ENCODE assay signal across 8 cellular contexts in the genomic region with DNA sequence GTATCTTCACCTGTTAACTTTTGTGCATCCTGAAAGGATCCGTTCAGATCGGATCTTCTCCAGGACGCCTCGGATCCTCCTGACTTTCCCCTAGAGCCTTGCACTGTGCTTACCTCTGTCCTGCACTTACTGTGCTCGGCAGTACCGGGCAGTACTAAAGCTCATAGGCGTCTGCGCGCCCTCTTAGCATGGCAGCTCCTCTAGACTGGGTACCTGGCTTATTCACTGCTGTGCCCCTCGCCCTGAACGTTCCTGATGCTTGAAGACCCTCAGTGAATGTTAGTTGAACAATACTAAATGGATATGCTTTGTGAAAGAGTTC. TPM values are rescaled to one million over a fixed set of nuclear protein-coding genes. Genes with fewer than 3 reads are reported as not detected.
DNase-seq lines count a peak whose midpoint lies in the region; ATAC-seq and TF ChIP-seq lines count a peak whose summit lies in the region.

No MANE protein-coding gene starts in this region.

- TF ChIP-seq CTCF in MCF 10A (IDR thresholded peaks at IDR 0.05; ENCODE audit: unreplicated experiment) (no peak), right lobe of liver (IDR thresholded peaks at IDR 0.05) (no peak), type B pancreatic cell (conservative IDR thresholded peaks at IDR 0.05) (no peak)

- WGBS in right lobe of liver (ENCODE audit: insufficient coverage, low coverage, low lambda C conversion rate, missing lambda C conversion rate) = 15% methylated on average over 11 of the region's 11 CpGs

- ATAC-seq in stimulated activated naive CD8-positive, alpha-beta T cell treated with anti-CD3 and anti-CD28 coated beads, Interleukin-15, Interleukin-2, amounts not matched to agents 100 U/mL and 50 U/mL, for 24 hours = no peak
- ATAC-seq in right lobe of liver (peak; percentile 4 to 28 (median 17)), GM19324 (IDR thresholded peaks at IDR 0.05; ENCODE audit: low FRiP score, unreplicated experiment) (no peak)

- no peaks in the 10 kb centered on the region for H3K27me3 ChIP-seq in right lobe of liver

- H3K36me3 Mint-ChIP-seq in stimulated activated naive CD8-positive, alpha-beta T cell treated with anti-CD3 and anti-CD28 coated beads, Interleukin-15, Interleukin-2, amounts not matched to agents 100 ng/mL and 50 ng/mL, for 24 hours (ENCODE audit: low read depth) = no peaks in the 10 kb centered on the region
- H3K36me3 Mint-ChIP-seq in MCF 10A (ENCODE audit: insufficient read depth, unreplicated experiment) = peaks cover 6% of the 10 kb centered on the region
- H3K36me3 Mint-ChIP-seq in type B pancreatic cell = no peaks in the 10 kb centered on the region

- no peak for TF ChIP-seq POLR2A in right lobe of liver (IDR thresholded peaks at IDR 0.05)

- POLR2A ChIA-PET in MCF 10A (lab: Yijun Ruan, JAX) = interaction anchor here (0.6 to 1.5 kb wide), 5 partner anchors 10 to 37 kb away, joined by 3 to 4 read pairs (median 4); no protein-coding TSS in a partner anchor

- H3K4me3 Mint-ChIP-seq in stimulated activated naive CD8-positive, alpha-beta T cell treated with anti-CD3 and anti-CD28 coated beads, Interleukin-15, Interleukin-2, amounts not matched to agents 100 ng/mL and 50 ng/mL, for 24 hours = peak overlapping the region; percentile 85
- H3K4me3 Mint-ChIP-seq in MCF 10A (ENCODE audit: unreplicated experiment) = peak overlapping the region; percentile 76
- peak overlapping the region; percentile 93 for H3K4me3 Mint-ChIP-seq in type B pancreatic cell

- CTCF ChIA-PET in MCF 10A (lab: Yijun Ruan, JAX) = interaction anchor here (1.2 kb wide), 1 partner anchor 258 kb away, joined by 3 read pairs; no protein-coding TSS in a partner anchor

- peak overlapping the region; percentile 77 for H3K27ac Mint-ChIP-seq in stimulated activated naive CD8-positive, alpha-beta T cell treated with anti-CD3 and anti-CD28 coated beads, Interleukin-15, Interleukin-2, amounts not matched to agents 100 ng/mL and 50 ng/mL, for 24 hours
- H3K27ac Mint-ChIP-seq in MCF 10A (ENCODE audit: low read depth, unreplicated experiment) (peak overlapping the region; percentile 50), type B pancreatic cell (peak overlapping the region; percentile 68)

- H3K4me3 ChIP-seq in right lobe of liver = peak overlapping the region; percentile 81 to 85 (median 85)

- peaks cover 0 to 3% (median 0%) of the 10 kb centered on the region in 4 donors for H3K36me3 ChIP-seq in right lobe of liver

- H3K9me3 ChIP-seq in right lobe of liver = no peaks in the 10 kb centered on the region

- intact Hi-C loops in MCF 10A (cut with micrococcal nuclease) = loop anchor here (5.0 kb wide), 2 partner anchors 89 to 259 kb away; no protein-coding TSS in a partner anchor
- intact Hi-C loops in right lobe of liver (cut with DNase I) = loop anchor here in 1 of 2 donors (10.0 kb wide), 1 partner anchor 223 kb away; no protein-coding TSS in a partner anchor

- peaks cover 11% of the 10 kb centered on the region for H3K27me3 Mint-ChIP-seq in stimulated activated naive CD8-positive, alpha-beta T cell treated with anti-CD3 and anti-CD28 coated beads, Interleukin-15, Interleukin-2, amounts not matched to agents 100 ng/mL and 50 ng/mL, for 24 hours
- H3K27me3 Mint-ChIP-seq in MCF 10A (ENCODE audit: insufficient read depth, unreplicated experiment) (no peaks in the 10 kb centered on the region), type B pancreatic cell (peaks cover 12% of the 10 kb centered on the region)

- peaks cover 17% of the 10 kb centered on the region for H3K4me1 Mint-ChIP-seq in stimulated activated naive CD8-positive, alpha-beta T cell treated with anti-CD3 and anti-CD28 coated beads, Interleukin-15, Interleukin-2, amounts not matched to agents 100 ng/mL and 50 ng/mL, for 24 hours (ENCODE audit: low read depth)
- peaks cover 5% of the 10 kb centered on the region for H3K4me1 Mint-ChIP-seq in MCF 10A (ENCODE audit: insufficient read depth, unreplicated experiment)
- H3K4me1 Mint-ChIP-seq in type B pancreatic cell (ENCODE audit: unreplicated experiment) = peaks cover 11% of the 10 kb centered on the region

- peak overlapping the region; percentile 84 to 92 (median 88) for H3K27ac ChIP-seq in right lobe of liver

- BruUV-seq in MCF 10A (replicated peaks; lab: Mats Ljungman, UMichigan) = no TSS peak

- H3K9me3 Mint-ChIP-seq in stimulated activated naive CD8-positive, alpha-beta T cell treated with anti-CD3 and anti-CD28 coated beads, Interleukin-15, Interleukin-2, amounts not matched to agents 100 ng/mL and 50 ng/mL, for 24 hours = no peaks in the 10 kb centered on the region
- H3K9me3 Mint-ChIP-seq in MCF 10A (ENCODE audit: unreplicated experiment) (no peaks in the 10 kb centered on the region), type B pancreatic cell (no peaks in the 10 kb centered on the region)

- DNase-seq in stimulated activated naive CD8-positive, alpha-beta T cell treated with anti-CD3 and anti-CD28 coated beads, Interleukin-15, Interleukin-2, amounts not matched to agents 100 U/mL and 50 U/mL, for 24 hours = no peak
- DNase-seq in MCF 10A (ENCODE audit: unreplicated experiment) (no peak), right lobe of liver (no peak), type B pancreatic cell (ENCODE audit: extremely low spot score, unreplicated experiment) (no peak), putamen (ENCODE audit: low spot score) (no peak)
- DNase-seq in stimulated activated CD4-positive, alpha-beta T cell treated with anti-CD3 and anti-CD28 coated beads, Interleukin-2, amount 100 ng/mL, for 24 hours = no peak

- peaks cover 0 to 38% (median 3%) of the 10 kb centered on the region in 4 donors for H3K4me1 ChIP-seq in right lobe of liver

RNA-seq across cellular contexts. Expression of gene SCP2, which starts 1.0 kb away (rescaled TPM):
- 53.8 and 61.3 TPM in 2 replicates for total RNA-seq in MCF 10A (2022)
- 100 to 1,000 TPM; 207 to 885 (median 634) TPM for total RNA-seq in right lobe of liver
- total RNA-seq in type B pancreatic cell (ENCODE audit: low replicate concordance) = 108 and 121 TPM in 2 replicates

RNA-seq across cellular contexts. Expression of gene ECHDC2, which starts 6.5 kb away (rescaled TPM):
- total RNA-seq in MCF 10A (2022) = 106 and 129 TPM in 2 replicates
- 100 to 1,000 TPM; 167 to 856 (median 390) TPM for total RNA-seq in right lobe of liver
- total RNA-seq in type B pancreatic cell (ENCODE audit: low replicate concordance) = 46.2 and 89.5 TPM in 2 replicates

Comparison
In these comparisons a context has a peak if more than half of its experiments do, and no peak if none do; other contexts are left out.
1. ATAC-seq: peak in right lobe of liver (4 of 4); none in stimulated activated naive CD8-positive, alpha-beta T cell treated with anti-CD3 and anti-CD28 coated beads, Interleukin-15, Interleukin-2, amounts not matched to agents 100 U/mL and 50 U/mL, for 24 hours (single experiment) and GM19324 (single experiment).
2. Peak in every context shown above with its lines, with median percentiles within 50 percentile points of each other: H3K27ac Mint-ChIP-seq and H3K4me3 Mint-ChIP-seq.